Comparison of ENCODE assay signal across 10 cellular contexts in the genomic region with DNA sequence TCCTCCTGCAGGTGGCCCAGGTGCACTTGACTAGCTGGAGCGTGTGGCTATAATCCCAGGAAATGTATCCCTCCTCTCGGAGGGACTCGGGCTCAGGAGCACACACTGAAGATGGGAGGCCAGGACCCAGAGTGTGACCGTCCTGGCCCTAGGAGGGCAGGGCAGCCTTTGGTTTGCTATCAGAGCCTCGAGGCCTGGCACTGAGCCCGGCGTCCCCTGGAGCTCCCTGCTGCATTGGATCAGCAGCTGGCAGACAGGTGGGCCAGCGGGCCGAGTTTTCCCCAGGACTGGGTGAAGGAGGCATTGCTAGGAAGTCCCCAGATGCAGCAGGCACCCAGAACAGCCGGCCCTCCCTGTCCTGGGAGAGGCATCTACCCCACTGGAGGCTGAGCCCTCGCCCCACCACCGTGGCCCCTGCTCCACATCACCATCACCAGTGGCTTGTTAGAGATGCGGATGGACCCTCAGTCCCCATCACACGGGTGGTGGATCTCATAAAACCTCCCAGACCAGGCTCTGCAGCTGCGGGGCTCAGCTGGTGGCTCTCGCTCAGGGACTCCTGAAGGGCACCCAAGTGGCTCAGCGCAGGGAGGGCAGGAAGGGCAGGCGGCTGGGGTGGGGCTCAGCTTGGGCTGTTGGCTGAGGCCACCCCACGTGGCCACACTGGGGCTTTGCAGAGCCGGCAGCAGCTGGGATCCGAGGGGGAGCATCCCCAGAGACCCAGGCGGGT. TPM values are rescaled to one million over a fixed set of nuclear protein-coding genes. Genes with fewer than 3 reads are reported as not detected.
DNase-seq lines count a peak whose midpoint lies in the region; ATAC-seq and TF ChIP-seq lines count a peak whose summit lies in the region.
"Had no signal": no experiment of that assay in that cellular context is flagged by ENCODE, and none has a peak within 500 bp of the region (broad histone marks: within the 10 kb centered on the region; RNA-seq: fewer than 3 reads in every experiment).

No MANE protein-coding gene starts in this region.

- ATAC-seq in lung (ENCODE audit: insufficient read depth, low FRiP score) (no peak), T-helper 17 cell (no peak)

- peaks cover 48 to 71% of the 10 kb centered on the region in 2 donors for H3K4me1 ChIP-seq in ascending aorta
- peaks cover 6 to 33% of the 10 kb centered on the region in 2 donors for H3K4me1 ChIP-seq in lung (ENCODE audit: control insufficient read depth in 2 of 2, insufficient read depth in 2 of 2, low read length in 2 of 2)

- H3K27ac ChIP-seq in ascending aorta (peak overlapping the region; percentile 90 to 99), lung (ENCODE audit: low read depth in 1 of 2, low read length in 1 of 2) (peak overlapping the region; percentile 87 to 90), temporal lobe (ENCODE audit: low read depth, low read length) (peak overlapping the region; percentile 64)
- H3K27ac ChIP-seq: neutrophil, SK-N-MC had no signal

- TF ChIP-seq RAD21 in Ishikawa (IDR thresholded peaks at IDR 0.05; ENCODE audit: low read depth): no peak

- TF ChIP-seq EP300 in Ishikawa (IDR thresholded peaks at IDR 0.05; ENCODE audit: borderline replicate concordance): no peak

- no peak overlapping the region for H3K27ac Mint-ChIP-seq in T-helper 17 cell

- H3K4me3 ChIP-seq in ascending aorta (peak overlapping the region in 1 of 2 donors; percentile 6), lung (no peak overlapping the region)
- H3K4me3 ChIP-seq: SK-N-MC had no signal

- DNase-seq in ascending aorta (ENCODE audit: low spot score in 2 of 2): peak in 1 of 2 donors; percentile 77
- no peak for DNase-seq in lung (ENCODE audit: low spot score)
- DNase-seq in T-helper 17 cell: no peak
- DNase-seq in ureter (ENCODE audit: low spot score): no peak
- no peak for DNase-seq in dedifferentiated amniotic fluid mesenchymal stem cell (ENCODE audit: extremely low spot score)
- DNase-seq in glomerular visceral epithelial cell (ENCODE audit: extremely low spot score): no peak

- H3K36me3 ChIP-seq in ascending aorta: no peaks in the 10 kb centered on the region
- no peaks in the 10 kb centered on the region for H3K36me3 ChIP-seq in lung (ENCODE audit: control insufficient read depth in 2 of 2, insufficient read depth in 2 of 2, low read length in 2 of 2)
- H3K36me3 ChIP-seq: neutrophil had no signal

- no peaks in the 10 kb centered on the region for H3K27me3 ChIP-seq in ascending aorta
- H3K27me3 ChIP-seq in lung (ENCODE audit: control insufficient read depth, insufficient read depth): no peaks in the 10 kb centered on the region

- H3K4me1 Mint-ChIP-seq in T-helper 17 cell: peaks cover 15% of the 10 kb centered on the region

- peaks cover 11% of the 10 kb centered on the region for H3K27me3 Mint-ChIP-seq in T-helper 17 cell

- H3K4me3 Mint-ChIP-seq in T-helper 17 cell: no peak overlapping the region

- H3K36me3 Mint-ChIP-seq in T-helper 17 cell (ENCODE audit: low read depth): no peaks in the 10 kb centered on the region

- no peaks in the 10 kb centered on the region for H3K9me3 ChIP-seq in ascending aorta
- H3K9me3 ChIP-seq in lung (ENCODE audit: control insufficient read depth in 2 of 2, insufficient read depth in 1 of 2, low read length in 1 of 2): no peaks in the 10 kb centered on the region
- H3K9me3 ChIP-seq in T-helper 17 cell (ENCODE audit: control insufficient read depth, low read length, poor library complexity, severe bottlenecking): no peaks in the 10 kb centered on the region
- H3K9me3 ChIP-seq: neutrophil had no signal

- no peak for TF ChIP-seq CTCF in ascending aorta (IDR thresholded peaks at IDR 0.05)
- TF ChIP-seq CTCF in lung (IDR thresholded peaks at IDR 0.05; ENCODE audit: control extremely low read depth, extremely low read depth): no peak

- intact Hi-C loops in ascending aorta (cut with DNase I): loop anchor here (1.0 kb wide), 1 partner anchor 85 kb away; a partner anchor contains a TSS

- WGBS in lung, 2 donors: 68 to 87% methylated on average over 22 of the region's 22 CpGs

TF ChIP-seq in Ishikawa, 13 proteins besides CTCF, POLR2A, EP300 and RAD21:
- TF ChIP-seq TCF12 (IDR thresholded peaks at IDR 0.05; ENCODE audit: low read depth): no peak
- TF ChIP-seq, protein P1, sequence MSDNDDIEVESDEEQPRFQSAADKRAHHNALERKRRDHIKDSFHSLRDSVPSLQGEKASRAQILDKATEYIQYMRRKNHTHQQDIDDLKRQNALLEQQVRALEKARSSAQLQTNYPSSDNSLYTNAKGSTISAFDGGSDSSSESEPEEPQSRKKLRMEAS (IDR thresholded peaks at IDR 0.05): no peak
- peak; percentile 46; the same call in 1 of the 2 replicates for TF ChIP-seq NFIC (IDR thresholded peaks at IDR 0.05)
- TF ChIP-seq TEAD4 (IDR thresholded peaks at IDR 0.05): no peak

RNA-seq across cellular contexts. Expression of a gene that starts 32.7 kb away (rescaled TPM):
- total RNA-seq in ascending aorta (39.4 TPM), lung (10 to 100 TPM; 34.1 to 35.7 TPM), temporal lobe (7.4 TPM), T-helper 17 cell (10 to 100 TPM; 48.5 to 66.4 TPM), ureter (42.6 TPM)
- 10 to 100 TPM; 17.9 to 18.1 TPM for polyA plus RNA-seq in lung
